Comparison of ENCODE assay signal across 18 cellular contexts in the genomic region with DNA sequence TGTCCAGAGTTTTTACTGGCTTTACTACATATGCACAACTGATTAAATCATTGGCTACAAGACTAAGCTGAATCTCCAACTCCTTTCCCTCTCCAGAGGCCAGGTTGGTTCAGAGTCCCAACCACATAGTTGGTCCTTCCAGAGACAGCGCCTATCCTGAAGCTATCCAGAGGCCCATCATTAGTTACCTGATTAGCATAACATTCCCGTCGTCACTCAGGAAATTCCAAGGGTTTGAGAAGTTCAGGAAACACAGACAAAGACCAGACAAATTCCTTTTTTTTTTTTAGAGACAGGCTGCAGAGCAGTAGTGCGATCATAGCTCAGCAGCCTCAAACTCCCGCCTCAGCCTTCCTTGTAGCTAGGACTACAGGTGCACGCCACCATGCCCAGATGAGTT.
DNase-seq lines count a peak whose midpoint lies in the region; ATAC-seq, FAIRE-seq and TF ChIP-seq lines count a peak whose summit lies in the region.
"Had no signal": no experiment of that assay in that cellular context is flagged by ENCODE, and none has a peak within 500 bp of the region (broad histone marks: within the 10 kb centered on the region; RNA-seq: fewer than 3 reads in every experiment).

No MANE protein-coding gene starts in this region.

- DNase-seq in HT1080 (ENCODE audit: low read depth) (peak; percentile 76), astrocyte (ENCODE audit: low read depth) (peak; percentile 89), iPS DF 19.7 (ENCODE audit: low read depth, low spot score) (peak; percentile 88), renal cortical epithelial cell (ENCODE audit: low read depth) (peak; percentile 39), T1000 (lab: John Stamatoyannopoulos, UW) (no peak), HepG2 (ENCODE audit: low spot score) (no peak)
- DNase-seq: activated CD4-positive, CD25-positive, alpha-beta regulatory T cell; activated naive CD4-positive, alpha-beta T cell treated with Interleukin-2 at 50 U/mL for 16 hours; effector CD8-positive, alpha-beta T cell; naive thymus-derived CD4-positive, alpha-beta T cell; NCI-H1105; NCI-H2227 treated with DMSO at 0.1 percent for 48 hours; right cardiac atrium; stimulated activated CD4-positive, alpha-beta T cell treated with anti-CD3 and anti-CD28 coated beads, Interleukin-2, amount 100 ng/mL, for 24 hours; T-helper 1 cell; tibial artery had no signal

- intact Hi-C loops in HepG2 (cut with micrococcal nuclease; ENCODE audit: unreplicated experiment), result no loop called here

- H3K4me1 ChIP-seq in astrocyte (ENCODE audit: insufficient read depth, low read length) (peaks cover 21% of the 10 kb centered on the region), HepG2 (ENCODE audit: insufficient read depth, low read length) (no peaks in the 10 kb centered on the region; the same call in 1 of the 2 replicates)

- no peaks in the 10 kb centered on the region for H4K20me1 ChIP-seq in astrocyte (ENCODE audit: insufficient read depth, low read length)
- H4K20me1 ChIP-seq in HepG2 (ENCODE audit: insufficient read depth, low read length), result no peaks in the 10 kb centered on the region; the same call in 1 of the 2 replicates

- H3K4me3 Mint-ChIP-seq in astrocyte (ENCODE audit: unreplicated experiment), result no peak overlapping the region
- H3K4me3 Mint-ChIP-seq: naive thymus-derived CD4-positive, alpha-beta T cell had no signal

- H2AFZ ChIP-seq in astrocyte (ENCODE audit: low read depth, low read length) (peak overlapping the region; percentile 6), HepG2 (ENCODE audit: low read length) (no peak overlapping the region)

- WGBS in HepG2 (ENCODE audit: low lambda C conversion rate), result 97% methylated on average over 6 of the region's 6 CpGs

- H3K36me3 ChIP-seq in astrocyte (ENCODE audit: insufficient read depth, low read length) (no peaks in the 10 kb centered on the region), HepG2 (replicated peaks in 1 of 2; ENCODE audit: control insufficient read depth in 1 of 2, insufficient read depth in 2 of 2, low read length in 2 of 2) (no peaks in the 10 kb centered on the region)
- H3K36me3 ChIP-seq: gastroesophageal sphincter, tibial artery had no signal

- H3K4me2 ChIP-seq in astrocyte (ENCODE audit: low read length) (peak overlapping the region; percentile 17), HepG2 (ENCODE audit: low read depth, low read length) (no peak overlapping the region)

- H3K27me3 ChIP-seq in astrocyte (ENCODE audit: insufficient read depth, low read length), result no peaks in the 10 kb centered on the region
- no peaks in the 10 kb centered on the region for H3K27me3 ChIP-seq in HepG2 (ENCODE audit: control insufficient read depth in 1 of 2, insufficient read depth in 2 of 2, low read length in 2 of 2)
- H3K27me3 ChIP-seq: gastroesophageal sphincter, tibial artery had no signal

- peak; percentile 85 for FAIRE-seq in astrocyte (lab: Jason Lieb, UNC)
- FAIRE-seq in HepG2 (lab: Jason Lieb, UNC), result no peak

- H3K9me3 ChIP-seq in astrocyte (ENCODE audit: insufficient read depth, low read depth, low read length) (no peaks in the 10 kb centered on the region), HepG2 (ENCODE audit: low read length) (no peaks in the 10 kb centered on the region)

- TF ChIP-seq CTCF in astrocyte (IDR thresholded peaks at IDR 0.05; ENCODE audit: insufficient read depth, low read depth, low read length) (no peak), HepG2 (CRISPR knock-in tag; IDR thresholded peaks at IDR 0.05) (no peak)

- ATAC-seq in GM19023 (IDR thresholded peaks at IDR 0.05; ENCODE audit: unreplicated experiment) (no peak), HepG2 (no peak)
- ATAC-seq: gastroesophageal sphincter; naive thymus-derived CD4-positive, alpha-beta T cell had no signal

- H3K27ac ChIP-seq in astrocyte (ENCODE audit: low read depth, low read length), result peak overlapping the region; percentile 52
- H3K27ac ChIP-seq in HepG2 (ENCODE audit: extremely low read length, insufficient read depth, low read length), result no peak overlapping the region
- H3K27ac ChIP-seq: gastroesophageal sphincter, tibial artery had no signal

- H3K79me2 ChIP-seq in astrocyte (ENCODE audit: insufficient read depth, low read length), result peaks cover 22% of the 10 kb centered on the region
- peaks cover 47% of the 10 kb centered on the region for H3K79me2 ChIP-seq in HepG2 (ENCODE audit: insufficient read depth, low read length)

- no TSS peak for BruUV-seq in HepG2 (replicated peaks; lab: Mats Ljungman, UMichigan)

- H3K4me3 ChIP-seq in astrocyte (ENCODE audit: insufficient read depth, low read depth, low read length) (no peak overlapping the region), HepG2 (replicated peaks in 1 of 3; ENCODE audit: insufficient read depth in 1 of 3, low read depth in 2 of 3, low read length in 3 of 3) (no peak overlapping the region)
- H3K4me3 ChIP-seq: gastroesophageal sphincter, tibial artery had no signal

- in situ Hi-C loops in HepG2 (cut with HindIII; ENCODE audit: extremely low pct_ligation_motif_present, low pct_unique_long_range_greater_than_20kb), result loop anchor here (25.0 kb wide), 1 partner anchor 95 kb away; no protein-coding TSS in a partner anchor

- H3K9ac ChIP-seq in astrocyte (ENCODE audit: low read length), result peak overlapping the region; percentile 2
- H3K9ac ChIP-seq in HepG2 (ENCODE audit: insufficient read depth, low read depth, low read length), result no peak overlapping the region

- H3K27me3 Mint-ChIP-seq in astrocyte (ENCODE audit: low read depth, unreplicated experiment), result no peaks in the 10 kb centered on the region

- H3K4me1 Mint-ChIP-seq in astrocyte (ENCODE audit: low read depth, unreplicated experiment), result peaks cover 26% of the 10 kb centered on the region
- H3K4me1 Mint-ChIP-seq: naive thymus-derived CD4-positive, alpha-beta T cell had no signal

- CTCF ChIA-PET in HepG2 (lab: Yijun Ruan, JAX; ENCODE audit: low intra/inter-chr PET ratio, low total read pairs), result no interaction called here

- H3K9me3 Mint-ChIP-seq in astrocyte (ENCODE audit: unreplicated experiment), result peaks cover 5% of the 10 kb centered on the region

- TF ChIP-seq EP300 in HepG2 (IDR thresholded peaks at IDR 0.05; ENCODE audit: low read depth in 2 of 2, low read length in 2 of 2) (no peak), HepG2 (CRISPR knock-in tag; IDR thresholded peaks at IDR 0.05; ENCODE audit: borderline replicate concordance) (no peak)

- no peak for TF ChIP-seq POLR2A in HepG2 (IDR thresholded peaks at IDR 0.05; ENCODE audit: insufficient read depth in 1 of 2, low read depth in 2 of 2, low read length in 2 of 2)

- POLR2A ChIA-PET in HepG2 (lab: Yijun Ruan, JAX), result no interaction called here

- H3K27ac Mint-ChIP-seq in astrocyte (ENCODE audit: unreplicated experiment), result peak overlapping the region; percentile 78
- H3K27ac Mint-ChIP-seq: naive thymus-derived CD4-positive, alpha-beta T cell had no signal

- H3K36me3 Mint-ChIP-seq in astrocyte (ENCODE audit: low read depth, unreplicated experiment), result no peaks in the 10 kb centered on the region
- H3K36me3 Mint-ChIP-seq: naive thymus-derived CD4-positive, alpha-beta T cell had no signal

- no peak for TF ChIP-seq RAD21 in HepG2 (CRISPR knock-in tag; IDR thresholded peaks at IDR 0.05)

TF ChIP-seq in HepG2, 621 proteins besides CTCF, POLR2A, EP300 and RAD21:
- TF ChIP-seq ZNF580 (CRISPR knock-in tag; IDR thresholded peaks at IDR 0.05; ENCODE audit: borderline replicate concordance, low read depth), result no peak

Comparison
In these comparisons a context has a peak if more than half of its experiments do, and no peak if none do; other contexts are left out.
1. DNase-seq: peak in HT1080 (single experiment), astrocyte (single experiment), iPS DF 19.7 (single experiment) and renal cortical epithelial cell (single experiment); none in T1000 (single experiment) and HepG2 (single experiment).